9 cellular contexts compared by ENCODE assay signal in genomic region chr11:34044664-34045485, GRCh38.
DNase-seq lines count a peak whose midpoint lies in the region; ATAC-seq lines count a peak whose summit lies in the region.
"Had no signal": no experiment of that assay in that cellular context is flagged by ENCODE, and none has a peak within 500 bp of the region (broad histone marks: within the 10 kb centered on the region; RNA-seq: fewer than 3 reads in every experiment).

No MANE protein-coding gene starts in this region.

- DNase-seq in activated CD4-positive, alpha-beta T cell treated with anti-CD3 and anti-CD28 coated beads, Interleukin-2, amount 50 U/mL, for 48 hours, result peak; percentile 23 to 37
- DNase-seq in activated CD4-positive, alpha-beta T cell treated with anti-CD3 and anti-CD28 coated beads for 1 hour, result no peak
- peak; percentile 76 for DNase-seq in NOMO-1 treated with dmso at 0.1 percent for 144 hours (lab: John Stamatoyannopoulos, UW; ENCODE audit: unreplicated experiment)
- peak; percentile 56 for DNase-seq in ecto neural progenitor cell (ENCODE audit: low spot score)
- DNase-seq in smooth muscle cell of the brain vasculature (ENCODE audit: low read depth, low spot score), result peak; percentile 52
- DNase-seq in NCI-H128 (lab: John Stamatoyannopoulos, UW; ENCODE audit: unreplicated experiment), result no peak
- no peak for DNase-seq in stimulated activated naive CD4-positive, alpha-beta T cell (lab: John Stamatoyannopoulos, UW)
- DNase-seq: naive B cell had no signal

- ATAC-seq in GM21529 (IDR thresholded peaks at IDR 0.05; ENCODE audit: unreplicated experiment), result no peak

Comparison
In these comparisons a context has a peak if more than half of its experiments do, and no peak if none do; other contexts are left out.
1. DNase-seq: peak in activated CD4-positive, alpha-beta T cell treated with anti-CD3 and anti-CD28 coated beads, Interleukin-2, amount 50 U/mL, for 48 hours (2 of 2), NOMO-1 treated with dmso at 0.1 percent for 144 hours (single experiment), ecto neural progenitor cell (single experiment) and smooth muscle cell of the brain vasculature (single experiment); none in activated CD4-positive, alpha-beta T cell treated with anti-CD3 and anti-CD28 coated beads for 1 hour (single experiment), NCI-H128 (single experiment) and stimulated activated naive CD4-positive, alpha-beta T cell (0 of 6).